8 cellular contexts compared by ENCODE assay signal in genomic region chr7:116249969-116250553, GRCh38. TPM values are rescaled to one million over a fixed set of nuclear protein-coding genes. Genes with fewer than 3 reads are reported as not detected.
A peak's percentile ranks its signal among the peaks of the same experiment; 100 is the strongest.
DNase-seq lines count a peak whose midpoint lies in the region; ATAC-seq and TF ChIP-seq lines count a peak whose summit lies in the region.

No MANE protein-coding gene starts in this region.

- no peak overlapping the region for H3K4me2 ChIP-seq in SK-N-SH

- peak; percentile 43 for TF ChIP-seq RAD21 in SK-N-SH (IDR thresholded peaks at IDR 0.05; ENCODE audit: low read length)

- intact Hi-C loops in left ventricle myocardium superior (cut with micrococcal nuclease) = no loop called here

- H3K79me2 ChIP-seq in SK-N-SH (ENCODE audit: insufficient read depth) = no peaks in the 10 kb centered on the region

- ATAC-seq in HG02678 (IDR thresholded peaks at IDR 0.05; ENCODE audit: unreplicated experiment) (peak; percentile 75), left ventricle myocardium superior (peak; percentile 30), HG03108 (IDR thresholded peaks at IDR 0.05; ENCODE audit: unreplicated experiment) (no peak)

- H3K27ac ChIP-seq in SK-N-SH (ENCODE audit: low read depth in 2 of 2, low read length in 1 of 2) = no peak overlapping the region

- POLR2A ChIA-PET in SK-N-SH (lab: Yijun Ruan, JAX) = no interaction called here

- TF ChIP-seq CTCF in SK-N-SH (IDR thresholded peaks at IDR 0.05) = peak; percentile 67

- CTCF ChIA-PET in SK-N-SH (lab: Yijun Ruan, JAX) = interaction anchor here (0.9 to 10.5 kb wide), 11 partner anchors 8 to 341 kb away, joined by 3 to 129 read pairs (median 3); no protein-coding TSS in a partner anchor

- H3K4me1 ChIP-seq in SK-N-SH (ENCODE audit: control insufficient read depth in 1 of 2, insufficient read depth in 2 of 2, low read depth in 1 of 2, low read length in 1 of 2) = no peaks in the 10 kb centered on the region; a peak in 1 of 4 replicates

- WGBS in SK-N-SH (ENCODE audit: low lambda C conversion rate) = 75% methylated on average over 3 of the region's 3 CpGs

- H4K20me1 ChIP-seq in SK-N-SH (ENCODE audit: insufficient read depth) = no peaks in the 10 kb centered on the region

- H3K4me3 ChIP-seq in SK-N-SH (ENCODE audit: low read depth in 2 of 2, low read length in 1 of 2) = no peak overlapping the region

- H3K9me3 ChIP-seq in SK-N-SH = no peaks in the 10 kb centered on the region

- no peaks in the 10 kb centered on the region for H3K27me3 ChIP-seq in SK-N-SH (ENCODE audit: insufficient read depth)

- no peak overlapping the region for H3K9ac ChIP-seq in SK-N-SH

- TF ChIP-seq EP300 in SK-N-SH (IDR thresholded peaks at IDR 0.05; ENCODE audit: borderline replicate concordance in 1 of 2, low read depth in 1 of 2, low read length in 1 of 2) = no peak

- no peaks in the 10 kb centered on the region for H3F3A ChIP-seq in SK-N-SH (replicated peaks; ENCODE audit: insufficient read depth)

- H3K9me2 ChIP-seq in SK-N-SH = no peaks in the 10 kb centered on the region

- DNase-seq in DMS 273 (lab: John Stamatoyannopoulos, UW; ENCODE audit: unreplicated experiment) = peak; percentile 56
- DNase-seq in DMS 273 treated with DMSO at 0.1 percent for 48 hours (lab: John Stamatoyannopoulos, UW) = no peak
- DNase-seq in SK-N-SH = peak; percentile 40
- no peak for DNase-seq in left ventricle myocardium superior
- no peak for DNase-seq in stimulated activated CD4-positive, alpha-beta T cell treated with anti-CD3 and anti-CD28 coated beads, Interleukin-4, amount 100 ng/mL, for 4 hours
- no peak for DNase-seq in NCI-H774 (lab: John Stamatoyannopoulos, UW)

- H2AFZ ChIP-seq in SK-N-SH (ENCODE audit: low read depth) = no peak overlapping the region

- peaks cover 0 to 24% of the 10 kb centered on the region in 2 experiments for H3K36me3 ChIP-seq in SK-N-SH (replicated peaks in 1 of 2; ENCODE audit: control insufficient read depth in 1 of 2, insufficient read depth in 2 of 2, low read length in 1 of 2)

TF ChIP-seq in SK-N-SH, 30 proteins besides CTCF, POLR2A, EP300 and RAD21:
- TF ChIP-seq JUND (IDR thresholded peaks at IDR 0.05) (no peak), SMC3 (IDR thresholded peaks at IDR 0.05; ENCODE audit: low read depth, low read length) (peak; percentile 44)

RNA-seq across cellular contexts. Expression of gene TES, which starts 39.7 kb away (rescaled TPM):
- 9.5 and 15.6 TPM in 2 replicates for polyA plus RNA-seq in SK-N-SH (2012; rRNA removed)
- polyA plus RNA-seq in SK-N-SH (2012; cell fraction: cytosol; rRNA removed) = 12.5 and 13.4 TPM in 2 replicates
- polyA plus RNA-seq in SK-N-SH (2012; cell fraction: nucleus; rRNA removed) = 16.9 and 22.4 TPM in 2 replicates
- total RNA-seq in left ventricle myocardium superior = 26.2 TPM

Comparison
In these comparisons a context has a peak if more than half of its experiments do, and no peak if none do; other contexts are left out.
1. DNase-seq: peak in DMS 273 (single experiment) and SK-N-SH (single experiment); none in DMS 273 treated with DMSO at 0.1 percent for 48 hours (single experiment), left ventricle myocardium superior (single experiment), stimulated activated CD4-positive, alpha-beta T cell treated with anti-CD3 and anti-CD28 coated beads, Interleukin-4, amount 100 ng/mL, for 4 hours (0 of 2) and NCI-H774 (single experiment).